8 cellular contexts compared by ENCODE assay signal in the genomic region with DNA sequence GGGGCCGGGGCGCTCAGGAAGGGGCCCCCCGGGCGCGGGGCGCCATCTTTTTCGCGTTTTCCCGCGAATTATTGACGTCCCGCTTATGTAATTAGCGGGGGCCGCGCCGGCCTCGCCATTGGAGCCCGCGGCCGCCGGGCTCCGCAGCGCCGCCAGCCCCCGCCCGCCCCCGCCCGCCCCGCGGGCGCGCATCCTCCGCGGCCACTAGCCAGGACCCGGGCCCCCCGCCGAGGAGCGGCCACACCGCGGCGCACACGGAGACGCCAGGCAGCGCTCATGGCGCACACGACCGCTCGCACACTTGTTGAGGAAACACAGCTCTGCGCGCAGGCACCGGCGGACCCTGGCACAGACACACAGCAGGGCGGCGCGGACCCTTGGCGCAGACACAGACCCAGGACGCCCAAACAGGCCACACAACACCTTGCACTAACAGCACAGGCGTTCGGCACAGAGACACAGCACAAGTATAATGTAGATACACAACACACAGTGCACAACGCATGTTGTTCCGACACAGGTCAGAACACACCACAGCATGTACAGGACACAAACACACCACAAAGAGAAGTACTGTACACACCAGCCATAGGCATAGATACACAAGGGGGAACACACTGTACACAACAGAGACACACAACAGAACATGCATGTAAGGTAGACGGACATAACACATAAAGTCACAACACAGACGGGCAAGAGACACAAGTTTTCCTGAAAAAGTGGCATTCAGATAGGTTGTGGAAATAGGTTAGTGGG. TPM values are rescaled to one million over a fixed set of nuclear protein-coding genes. Genes with fewer than 3 reads are reported as not detected.
A peak's percentile ranks its signal among the peaks of the same experiment; 100 is the strongest.
DNase-seq lines count a peak whose midpoint lies in the region; ATAC-seq, FAIRE-seq and TF ChIP-seq lines count a peak whose summit lies in the region.

No MANE protein-coding gene starts in this region.

- no peak overlapping the region for H3K27ac ChIP-seq in SK-N-MC

- peak overlapping the region; percentile 77 for H3K4me3 ChIP-seq in SK-N-MC

- peak overlapping the region; percentile 79 for H3K9ac ChIP-seq in SK-N-MC (ENCODE audit: insufficient read length)

- FAIRE-seq in H54 (lab: Jason Lieb, UNC), result peak; percentile 48

- H3K36me3 ChIP-seq in SK-N-MC (ENCODE audit: insufficient read depth, low read length), result peaks cover 9% of the 10 kb centered on the region; the same call in 1 of the 2 replicates

- intact Hi-C loops in left ventricle myocardium superior (cut with micrococcal nuclease), result no loop called here
- intact Hi-C loops in posterior vena cava (cut with DNase I), result loop anchor here (2.0 to 5.0 kb wide), 2 partner anchors 15 to 50 kb away; partner anchors contain the start of gene TRAF1 (in 1 of the 2)

- ATAC-seq in left ventricle myocardium superior (peak; percentile 63), HG03565 (IDR thresholded peaks at IDR 0.05; ENCODE audit: unreplicated experiment) (no peak)

- DNase-seq in GDM1 (lab: John Stamatoyannopoulos, UW) (peak; percentile 69), H54 (ENCODE audit: insufficient read length, low spot score) (peak; percentile 89), M059J (ENCODE audit: low read depth) (peak; percentile 68), SK-N-MC (ENCODE audit: low read depth, low spot score) (no peak), amniotic epithelial cell (ENCODE audit: low read depth) (peak; percentile 29), left ventricle myocardium superior (peak; percentile 82), posterior vena cava (ENCODE audit: low spot score) (peak; percentile 88)

- peak; percentile 57 for TF ChIP-seq POLR2A in H54 (IDR thresholded peaks at IDR 0.05; ENCODE audit: low read depth, low read length)

- no peaks in the 10 kb centered on the region for H3K9me3 ChIP-seq in SK-N-MC (ENCODE audit: low read depth, low read length)

RNA-seq across cellular contexts. Expression of gene PHF19, which starts 0.5 kb away (rescaled TPM):
- total RNA-seq in M059J (2014; rRNA removed; shearing (Covaris generic)), result 41.5 and 62.8 TPM in 2 replicates
- total RNA-seq in left ventricle myocardium superior, result 9.5 TPM
- total RNA-seq in posterior vena cava, result 10 to 100 TPM; 30.8 to 40.2 TPM

RNA-seq across cellular contexts. Expression of gene PSMD5, which starts 34.7 kb away (rescaled TPM):
- 58.3 and 61.6 TPM in 2 replicates for total RNA-seq in M059J (2014; rRNA removed; shearing (Covaris generic))
- 14.0 TPM for total RNA-seq in left ventricle myocardium superior
- total RNA-seq in posterior vena cava, result 10 to 100 TPM; 31.3 to 37.5 TPM

RNA-seq across cellular contexts. Expression of gene TRAF1, which starts 49.1 kb away (rescaled TPM):
- total RNA-seq in M059J (2014; rRNA removed; shearing (Covaris generic)), result 4.9 and 5.7 TPM in 2 replicates
- 2.4 TPM for total RNA-seq in left ventricle myocardium superior
- 10 to 100 TPM; 10.2 to 14.6 TPM for total RNA-seq in posterior vena cava
